ENCODE assay signal across 8 cellular contexts in the genomic region with DNA sequence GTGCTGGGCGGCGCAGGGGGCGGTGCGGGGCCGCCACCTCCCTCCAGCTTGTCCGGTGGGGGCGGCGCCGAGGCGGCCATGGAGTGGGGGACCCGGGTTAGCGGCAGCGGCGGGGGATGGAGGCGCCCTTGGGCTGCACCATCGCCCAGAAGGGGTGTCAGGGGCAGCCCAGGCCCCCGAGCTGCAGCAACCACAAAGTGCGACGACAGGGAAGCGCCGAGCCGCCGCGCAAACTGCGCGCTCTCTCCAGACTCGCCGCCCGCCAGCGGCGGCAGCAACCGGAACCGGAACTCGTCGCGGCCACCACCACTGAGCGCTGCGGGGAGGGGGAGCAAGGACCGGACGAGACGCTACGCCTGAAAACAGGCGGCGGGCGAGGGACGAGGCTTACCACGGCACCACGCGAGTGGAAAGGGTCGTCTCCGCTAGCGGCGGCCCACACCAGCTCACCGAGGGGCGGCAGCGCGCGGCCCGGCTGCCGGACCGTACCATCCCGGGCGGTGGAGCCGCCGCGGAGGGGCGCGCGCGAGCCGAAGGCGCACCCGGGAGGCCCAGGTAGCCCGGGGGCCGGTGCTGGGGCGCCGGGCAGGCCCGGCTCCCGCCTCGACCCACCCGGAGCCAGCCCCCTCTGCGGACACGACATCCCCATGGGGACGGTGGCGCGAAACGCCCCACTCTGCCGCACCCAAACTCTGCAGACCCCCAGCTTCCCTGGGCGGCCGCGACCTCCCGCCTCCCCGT. TPM values are rescaled to one million over a fixed set of nuclear protein-coding genes. Genes with fewer than 3 reads are reported as not detected.
DNase-seq lines count a peak whose midpoint lies in the region; ATAC-seq and TF ChIP-seq lines count a peak whose summit lies in the region.

A gene with protein sequence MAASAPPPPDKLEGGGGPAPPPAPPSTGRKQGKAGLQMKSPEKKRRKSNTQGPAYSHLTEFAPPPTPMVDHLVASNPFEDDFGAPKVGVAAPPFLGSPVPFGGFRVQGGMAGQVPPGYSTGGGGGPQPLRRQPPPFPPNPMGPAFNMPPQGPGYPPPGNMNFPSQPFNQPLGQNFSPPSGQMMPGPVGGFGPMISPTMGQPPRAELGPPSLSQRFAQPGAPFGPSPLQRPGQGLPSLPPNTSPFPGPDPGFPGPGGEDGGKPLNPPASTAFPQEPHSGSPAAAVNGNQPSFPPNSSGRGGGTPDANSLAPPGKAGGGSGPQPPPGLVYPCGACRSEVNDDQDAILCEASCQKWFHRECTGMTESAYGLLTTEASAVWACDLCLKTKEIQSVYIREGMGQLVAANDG (minus strand): TSS at position 286 of the 741 bp plus-strand sequence. CDS start 206 bp downstream, at position 80.

- H3K4me3 ChIP-seq in GM12864 (ENCODE audit: low read depth, low read length) (peak within 1 kb of the TSS; percentile 67), HEK293 (ENCODE audit: low read depth, low read length) (peak within 1 kb of the TSS; percentile 90), adipocyte (ENCODE audit: low read length) (peak within 1 kb of the TSS; percentile 88), heart left ventricle (peak within 1 kb of the TSS; percentile 80 to 99 (median 89)), urinary bladder (ENCODE audit: low read depth, low read length) (peak within 1 kb of the TSS; percentile 86)

- intact Hi-C loops in heart left ventricle (cut with DNase I) = loop anchor here in 9 of 10 donors (1.0 to 10.0 kb wide), 9 partner anchors 36 to 123 kb away; a partner anchor contains a TSS

- no peak for DNase-seq in GM12864 (ENCODE audit: low read depth)
- DNase-seq in MV-4-11 (lab: John Stamatoyannopoulos, UW) = peak; percentile 55
- peak; percentile 64 for DNase-seq in T follicular helper cell (ENCODE audit: low read depth)
- DNase-seq in adipocyte (ENCODE audit: low read depth) = peak; percentile 88
- peak; percentile 82 to 92 (median 85) for DNase-seq in heart left ventricle
- peak; percentile 56 for DNase-seq in progenitor cell of endocrine pancreas (ENCODE audit: low spot score, unreplicated experiment)

- H3K9me3 Mint-ChIP-seq in progenitor cell of endocrine pancreas (ENCODE audit: low read depth) = no peaks in the 10 kb centered on the region

- CTCF ChIA-PET in HEK293 (lab: Yijun Ruan, JAX) = interaction anchor here (0.6 to 2.5 kb wide), 18 partner anchors 8 to 1401 kb away, joined by 3 to 16 read pairs (median 3); a partner anchor contains a TSS

- H3K9ac ChIP-seq in adipocyte (ENCODE audit: low read length) = peak within 1 kb of the TSS; percentile 96

- H3K27ac ChIP-seq in HEK293 (ENCODE audit: extremely low read depth, low read depth, low read length) (peak within 1 kb of the TSS; percentile 94), heart left ventricle (peak within 1 kb of the TSS; percentile 94 to 100 (median 99)), urinary bladder (ENCODE audit: low read depth) (peak within 1 kb of the TSS; percentile 99)

- H3K27me3 ChIP-seq in adipocyte (replicated peaks; ENCODE audit: control insufficient read depth, insufficient read depth, low read length) (no peaks in the 10 kb centered on the region), heart left ventricle (no peaks in the 10 kb centered on the region)

- peaks cover 6% of the 10 kb centered on the region for H3K36me3 Mint-ChIP-seq in progenitor cell of endocrine pancreas (ENCODE audit: insufficient read depth)

- peak; percentile 67 to 89 (median 86) for ATAC-seq in heart left ventricle

- peak within 1 kb of the TSS; percentile 92 for H3K4me3 Mint-ChIP-seq in progenitor cell of endocrine pancreas (ENCODE audit: low read depth)

- peaks cover 22% of the 10 kb centered on the region for H3K4me1 Mint-ChIP-seq in progenitor cell of endocrine pancreas (ENCODE audit: low read depth)

- TF ChIP-seq POLR2A in heart left ventricle (IDR thresholded peaks at IDR 0.05) = peak in 1 of 2 donors; percentile 84

- POLR2A ChIA-PET in HEK293 (lab: Yijun Ruan, JAX) = interaction anchor here (0.6 to 2.9 kb wide), 12 partner anchors 10 to 123 kb away, joined by 3 to 69 read pairs (median 4); a partner anchor contains a TSS

- TF ChIP-seq CTCF in GM12864 (IDR thresholded peaks at IDR 0.05; ENCODE audit: low read depth, low read length, missing control alignments) (peak; percentile 65), HEK293 (tag by site-specific recombination; IDR thresholded peaks at IDR 0.05) (peak; percentile 87; the same call in 1 of the 2 replicates), heart left ventricle (IDR thresholded peaks at IDR 0.05) (peak; percentile 22 to 95 (median 68)), progenitor cell of endocrine pancreas (IDR thresholded peaks at IDR 0.05; ENCODE audit: unreplicated experiment) (peak; percentile 65)

- WGBS in heart left ventricle, 4 donors = 0 to 3% (median 1%) methylated on average over 14 to 93 of the region's 93 CpGs
- WGBS in urinary bladder = under 1% methylated on average over 93 of the region's 93 CpGs

- H3K27ac Mint-ChIP-seq in progenitor cell of endocrine pancreas = peak within 1 kb of the TSS; percentile 97

- H3K4me1 ChIP-seq in HEK293 (ENCODE audit: control insufficient read depth, insufficient read depth, low read length) (peaks cover 8% of the 10 kb centered on the region), adipocyte (ENCODE audit: control insufficient read depth, insufficient read depth, low read length) (peaks cover 24% of the 10 kb centered on the region), heart left ventricle (peaks cover 1 to 44% (median 23%) of the 10 kb centered on the region in 12 donors), urinary bladder (ENCODE audit: insufficient read depth) (no peaks in the 10 kb centered on the region)

- H3K9me3 ChIP-seq in HEK293 (ENCODE audit: control insufficient read depth, insufficient read depth, low read depth, low read length) (no peaks in the 10 kb centered on the region), adipocyte (ENCODE audit: control insufficient read depth, low read length) (no peaks in the 10 kb centered on the region), heart left ventricle (no peaks in the 10 kb centered on the region)

- H3K36me3 ChIP-seq in HEK293 (ENCODE audit: control insufficient read depth in 2 of 2, insufficient read depth in 1 of 2, low read length in 2 of 2) (peaks cover 3 to 60% of the 10 kb centered on the region in 2 experiments), adipocyte (ENCODE audit: control insufficient read depth, insufficient read depth, low read length, severe bottlenecking) (peaks cover 47% of the 10 kb centered on the region), heart left ventricle (peaks cover 4 to 64% (median 51%) of the 10 kb centered on the region in 9 donors), urinary bladder (ENCODE audit: insufficient read depth) (peaks cover 4% of the 10 kb centered on the region)

- no peaks in the 10 kb centered on the region for H3K27me3 Mint-ChIP-seq in progenitor cell of endocrine pancreas

TF ChIP-seq in HEK293, 187 proteins besides CTCF, POLR2A, EP300 and RAD21 (continues in another document):
- TF ChIP-seq ZNF341 (tag by site-specific recombination; IDR thresholded peaks at IDR 0.05; ENCODE audit: low read depth) (peak; percentile 87), ZNF792 (tag by site-specific recombination; IDR thresholded peaks at IDR 0.05) (no peak), ZEB2 (tag by site-specific recombination; IDR thresholded peaks at IDR 0.05) (peak; percentile 94)
- TF ChIP-seq, protein P1, sequence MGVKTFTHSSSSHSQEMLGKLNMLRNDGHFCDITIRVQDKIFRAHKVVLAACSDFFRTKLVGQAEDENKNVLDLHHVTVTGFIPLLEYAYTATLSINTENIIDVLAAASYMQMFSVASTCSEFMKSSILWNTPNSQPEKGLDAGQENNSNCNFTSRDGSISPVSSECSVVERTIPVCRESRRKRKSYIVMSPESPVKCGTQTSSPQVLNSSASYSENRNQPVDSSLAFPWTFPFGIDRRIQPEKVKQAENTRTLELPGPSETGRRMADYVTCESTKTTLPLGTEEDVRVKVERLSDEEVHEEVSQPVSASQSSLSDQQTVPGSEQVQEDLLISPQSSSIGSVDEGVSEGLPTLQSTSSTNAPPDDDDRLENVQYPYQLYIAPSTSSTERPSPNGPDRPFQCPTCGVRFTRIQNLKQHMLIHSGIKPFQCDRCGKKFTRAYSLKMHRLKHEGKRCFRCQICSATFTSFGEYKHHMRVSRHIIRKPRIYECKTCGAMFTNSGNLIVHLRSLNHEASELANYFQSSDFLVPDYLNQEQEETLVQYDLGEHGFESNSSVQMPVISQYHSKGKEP (tag by site-specific recombination; IDR thresholded peaks at IDR 0.05) = peak; percentile 8; the same call in 1 of the 2 replicates
- TF ChIP-seq, protein P2, sequence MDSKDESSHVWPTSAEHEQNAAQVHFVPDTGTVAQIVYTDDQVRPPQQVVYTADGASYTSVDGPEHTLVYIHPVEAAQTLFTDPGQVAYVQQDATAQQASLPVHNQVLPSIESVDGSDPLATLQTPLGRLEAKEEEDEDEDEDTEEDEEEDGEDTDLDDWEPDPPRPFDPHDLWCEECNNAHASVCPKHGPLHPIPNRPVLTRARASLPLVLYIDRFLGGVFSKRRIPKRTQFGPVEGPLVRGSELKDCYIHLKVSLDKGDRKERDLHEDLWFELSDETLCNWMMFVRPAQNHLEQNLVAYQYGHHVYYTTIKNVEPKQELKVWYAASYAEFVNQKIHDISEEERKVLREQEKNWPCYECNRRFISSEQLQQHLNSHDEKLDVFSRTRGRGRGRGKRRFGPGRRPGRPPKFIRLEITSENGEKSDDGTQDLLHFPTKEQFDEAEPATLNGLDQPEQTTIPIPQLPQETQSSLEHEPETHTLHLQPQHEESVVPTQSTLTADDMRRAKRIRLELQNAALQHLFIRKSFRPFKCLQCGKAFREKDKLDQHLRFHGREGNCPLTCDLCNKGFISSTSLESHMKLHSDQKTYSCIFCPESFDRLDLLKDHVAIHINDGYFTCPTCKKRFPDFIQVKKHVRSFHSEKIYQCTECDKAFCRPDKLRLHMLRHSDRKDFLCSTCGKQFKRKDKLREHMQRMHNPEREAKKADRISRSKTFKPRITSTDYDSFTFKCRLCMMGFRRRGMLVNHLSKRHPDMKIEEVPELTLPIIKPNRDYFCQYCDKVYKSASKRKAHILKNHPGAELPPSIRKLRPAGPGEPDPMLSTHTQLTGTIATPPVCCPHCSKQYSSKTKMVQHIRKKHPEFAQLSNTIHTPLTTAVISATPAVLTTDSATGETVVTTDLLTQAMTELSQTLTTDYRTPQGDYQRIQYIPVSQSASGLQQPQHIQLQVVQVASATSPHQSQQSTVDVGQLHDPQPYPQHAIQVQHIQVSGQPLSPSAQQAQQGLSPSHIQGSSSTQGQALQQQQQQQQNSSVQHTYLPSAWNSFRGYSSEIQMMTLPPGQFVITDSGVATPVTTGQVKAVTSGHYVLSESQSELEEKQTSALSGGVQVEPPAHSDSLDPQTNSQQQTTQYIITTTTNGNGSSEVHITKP (tag by site-specific recombination; IDR thresholded peaks at IDR 0.05) = peak; percentile 99

RNA-seq across cellular contexts. Expression of the gene that starts here (rescaled TPM):
- 10 to 100 TPM; 10.7 to 19.2 (median 16.3) TPM for total RNA-seq in heart left ventricle
- 10 to 100 TPM in 1 of 2 donors, 1 to 10 TPM in 1; 9.7 to 18.0 TPM for polyA plus RNA-seq in heart left ventricle
- 49.1 and 52.7 TPM in 2 replicates for total RNA-seq in progenitor cell of endocrine pancreas
- 10.8 TPM for total RNA-seq in urinary bladder
- 29.2 TPM for polyA plus RNA-seq in urinary bladder
